In genomic region chr5:52727001-52727400, GRCh38 we compare ENCODE assay signal across 14 cellular contexts.
DNase-seq lines count a peak whose midpoint lies in the region; ATAC-seq, FAIRE-seq and TF ChIP-seq lines count a peak whose summit lies in the region.
"Had no signal": no experiment of that assay in that cellular context is flagged by ENCODE, and none has a peak within 500 bp of the region (broad histone marks: within the 10 kb centered on the region; RNA-seq: fewer than 3 reads in every experiment).

No MANE protein-coding gene starts in this region.

- H4K20me1 ChIP-seq in keratinocyte (ENCODE audit: control insufficient read depth, extremely low read depth, insufficient read depth, low read length), result no peaks in the 10 kb centered on the region

- TF ChIP-seq EP300 in transverse colon (IDR thresholded peaks at IDR 0.05; ENCODE audit: low read depth), result no peak

- no peak overlapping the region for H3K9ac ChIP-seq in keratinocyte (ENCODE audit: control insufficient read depth, extremely low read depth, insufficient read depth, low read length)

- H3K36me3 ChIP-seq in heart right ventricle (no peaks in the 10 kb centered on the region), keratinocyte (ENCODE audit: control insufficient read depth in 2 of 2, extremely low read depth in 1 of 2, insufficient read depth in 2 of 2, low read length in 2 of 2) (no peaks in the 10 kb centered on the region), transverse colon (no peaks in the 10 kb centered on the region)
- H3K36me3 ChIP-seq: WERI-Rb-1 had no signal

- H3K4me1 ChIP-seq in heart right ventricle, result peaks cover 0 to 45% (median 36%) of the 10 kb centered on the region in 9 donors
- H3K4me1 ChIP-seq in keratinocyte (ENCODE audit: control insufficient read depth, extremely low read depth, insufficient read depth, low read length), result peaks cover 39% of the 10 kb centered on the region
- peaks cover 14 to 43% (median 36%) of the 10 kb centered on the region in 4 donors for H3K4me1 ChIP-seq in transverse colon

- H3K27ac ChIP-seq in heart right ventricle, result peak overlapping the region in 8 of 10 donors; percentile 15 to 79 (median 68)
- H3K27ac ChIP-seq in keratinocyte (ENCODE audit: control insufficient read depth, insufficient read depth, low read length), result peak overlapping the region; percentile 58
- H3K27ac ChIP-seq in transverse colon, result peak overlapping the region; percentile 56 to 68 (median 60)
- H3K27ac ChIP-seq: WERI-Rb-1 had no signal

- no peaks in the 10 kb centered on the region for H3K9me3 ChIP-seq in heart right ventricle
- no peaks in the 10 kb centered on the region for H3K9me3 ChIP-seq in keratinocyte (ENCODE audit: control insufficient read depth, low read depth, low read length)
- no peaks in the 10 kb centered on the region for H3K9me3 ChIP-seq in transverse colon

- in situ Hi-C loops in transverse colon (cut with MboI; ENCODE audit: low pct_ligation_motif_present in 1 of 4, low pct_unique_long_range_greater_than_20kb in 1 of 4, low sequenced_read_pairs in 3 of 4), result no loop called here

- dilution Hi-C loops in keratinocyte (cut with MboI; ENCODE audit: extremely low pct_ligation_motif_present, low sequenced_read_pairs), result no loop called here

- H3K27ac Mint-ChIP-seq in activated T-helper 2 cell treated with anti-CD3 and anti-CD28 coated beads, Interferon-gamma antibody, Interleukin-2, Interleukin-4, amounts not matched to agents 10 μg/mL and 5 μg/mL and 100 μg/mL, durations not matched to agents 14 hours and 24 hours and 36 hours, result no peak overlapping the region
- H3K27ac Mint-ChIP-seq: brain had no signal

- H3K4me3 ChIP-seq in heart right ventricle, result no peak overlapping the region
- no peak overlapping the region for H3K4me3 ChIP-seq in keratinocyte (ENCODE audit: control insufficient read depth in 2 of 3, extremely low read depth in 1 of 3, insufficient read depth in 2 of 3, low read depth in 1 of 3, low read length in 3 of 3)
- no peak overlapping the region for H3K4me3 ChIP-seq in transverse colon

- DNase-seq in heart right ventricle, result no peak
- DNase-seq in left cardiac atrium, result no peak
- no peak for DNase-seq in activated T-helper 2 cell treated with anti-CD3 and anti-CD28 coated beads, Interferon-gamma antibody, Interleukin-2, Interleukin-4, amounts not matched to agents 10 μg/mL and 5 μg/mL and 100 μg/mL, durations not matched to agents 14 hours and 24 hours and 36 hours (ENCODE audit: low spot score)
- DNase-seq in keratinocyte (ENCODE audit: low read depth, low spot score), result no peak
- no peak for DNase-seq in transverse colon
- no peak for DNase-seq in AG08395 (ENCODE audit: low spot score)
- DNase-seq in mucosa of gallbladder (ENCODE audit: low spot score), result no peak
- DNase-seq: activated T-cell treated with anti-CD3 and anti-CD28 coated beads for 4 hours, NCI-H1694 treated with DMSO at 0.1 percent for 48 hours, NCI-H82, SHP77 treated with DMSO at 0.1 percent for 48 hours, WERI-Rb-1 had no signal

- no peaks in the 10 kb centered on the region for H3K27me3 ChIP-seq in heart right ventricle
- no peaks in the 10 kb centered on the region for H3K27me3 ChIP-seq in keratinocyte (ENCODE audit: control insufficient read depth, extremely low read depth, insufficient read depth, low read length)
- H3K27me3 ChIP-seq in transverse colon, result no peaks in the 10 kb centered on the region

- H3K79me2 ChIP-seq in keratinocyte (ENCODE audit: control insufficient read depth, insufficient read depth, low read length), result no peaks in the 10 kb centered on the region

- ATAC-seq in heart right ventricle (no peak), left cardiac atrium (no peak), HG03565 (IDR thresholded peaks at IDR 0.05; ENCODE audit: unreplicated experiment) (no peak)

- TF ChIP-seq POLR2A in transverse colon (IDR thresholded peaks at IDR 0.05), result no peak

- no peak overlapping the region for H2AFZ ChIP-seq in keratinocyte (ENCODE audit: control insufficient read depth, low read length)

- no peak for TF ChIP-seq CTCF in heart right ventricle (IDR thresholded peaks at IDR 0.05)
- no peak for TF ChIP-seq CTCF in keratinocyte (optimal IDR thresholded peaks at IDR 0.05 in 1 of 3, IDR thresholded peaks at IDR 0.05 in 1 of 3, conservative IDR thresholded peaks at IDR 0.05 in 1 of 3; ENCODE audit: extremely low read depth in 1 of 3, insufficient read depth in 2 of 3, low read length in 3 of 3)
- TF ChIP-seq CTCF in transverse colon (IDR thresholded peaks at IDR 0.05), result no peak

- H3K9me3 Mint-ChIP-seq in activated T-helper 2 cell treated with anti-CD3 and anti-CD28 coated beads, Interferon-gamma antibody, Interleukin-2, Interleukin-4, amounts not matched to agents 10 μg/mL and 5 μg/mL and 100 μg/mL, durations not matched to agents 14 hours and 24 hours and 36 hours, result peaks cover 24% of the 10 kb centered on the region

- intact Hi-C loops in heart right ventricle (cut with DNase I) (loop anchor here in 3 of 10 donors (5.0 kb wide), 3 partner anchors 35 to 60 kb away; partner anchors contain the start of genes ITGA1 (in 1 of the 3) and PELO (in 1 of the 3)), left cardiac atrium (cut with DNase I) (no loop called here), transverse colon (cut with DNase I; ENCODE audit: low total_unique reads) (no loop called here)
- intact Hi-C loops in activated T-helper 2 cell treated with anti-CD3 and anti-CD28 coated beads, Interferon-gamma antibody, Interleukin-2, Interleukin-4, amounts not matched to agents 10 μg/mL and 5 μg/mL and 100 μg/mL, durations not matched to agents 14 hours and 24 hours and 36 hours (cut with micrococcal nuclease), result no loop called here

- H3K4me2 ChIP-seq in keratinocyte (ENCODE audit: control insufficient read depth, extremely low read depth, insufficient read depth, low read depth, low read length), result peak overlapping the region; percentile 61

- no peaks in the 10 kb centered on the region for H3K27me3 Mint-ChIP-seq in activated T-helper 2 cell treated with anti-CD3 and anti-CD28 coated beads, Interferon-gamma antibody, Interleukin-2, Interleukin-4, amounts not matched to agents 10 μg/mL and 5 μg/mL and 100 μg/mL, durations not matched to agents 14 hours and 24 hours and 36 hours (ENCODE audit: low read depth)
- H3K27me3 Mint-ChIP-seq: brain had no signal

- H3K4me1 Mint-ChIP-seq in activated T-helper 2 cell treated with anti-CD3 and anti-CD28 coated beads, Interferon-gamma antibody, Interleukin-2, Interleukin-4, amounts not matched to agents 10 μg/mL and 5 μg/mL and 100 μg/mL, durations not matched to agents 14 hours and 24 hours and 36 hours (ENCODE audit: low read depth), result peaks cover 62% of the 10 kb centered on the region
- H3K4me1 Mint-ChIP-seq: brain had no signal

- FAIRE-seq in keratinocyte (lab: Jason Lieb, UNC), result no peak

- H3K4me3 Mint-ChIP-seq in activated T-helper 2 cell treated with anti-CD3 and anti-CD28 coated beads, Interferon-gamma antibody, Interleukin-2, Interleukin-4, amounts not matched to agents 10 μg/mL and 5 μg/mL and 100 μg/mL, durations not matched to agents 14 hours and 24 hours and 36 hours (ENCODE audit: low read depth), result peak overlapping the region; percentile 14
- H3K4me3 Mint-ChIP-seq: brain had no signal

- no peaks in the 10 kb centered on the region for H3K9me1 ChIP-seq in keratinocyte (ENCODE audit: control insufficient read depth, extremely low read depth, insufficient read depth, low read length)

- peaks cover 25% of the 10 kb centered on the region for H3K36me3 Mint-ChIP-seq in activated T-helper 2 cell treated with anti-CD3 and anti-CD28 coated beads, Interferon-gamma antibody, Interleukin-2, Interleukin-4, amounts not matched to agents 10 μg/mL and 5 μg/mL and 100 μg/mL, durations not matched to agents 14 hours and 24 hours and 36 hours (ENCODE audit: low read depth)
- H3K36me3 Mint-ChIP-seq: brain had no signal
